In genomic region chr4:73315091-73315490, GRCh38 we compare ENCODE assay signal across 15 cellular contexts. TPM values are rescaled to one million over a fixed set of nuclear protein-coding genes. Genes with fewer than 3 reads are reported as not detected.
DNase-seq lines count a peak whose midpoint lies in the region; ATAC-seq and TF ChIP-seq lines count a peak whose summit lies in the region.
"Had no signal": no experiment of that assay in that cellular context is flagged by ENCODE, and none has a peak within 500 bp of the region (broad histone marks: within the 10 kb centered on the region; RNA-seq: fewer than 3 reads in every experiment).

No MANE protein-coding gene starts in this region.

- no peak for TF ChIP-seq POLR2A in esophagus muscularis mucosa (IDR thresholded peaks at IDR 0.05; ENCODE audit: low read depth)

- H3K4me3 ChIP-seq in choroid plexus epithelial cell (ENCODE audit: low read depth, low read length) = no peak overlapping the region
- H3K4me3 ChIP-seq in esophagus muscularis mucosa = no peak overlapping the region
- H3K4me3 ChIP-seq: hepatocyte, sigmoid colon had no signal

- TF ChIP-seq EP300 in esophagus muscularis mucosa (IDR thresholded peaks at IDR 0.05) = no peak

- no peaks in the 10 kb centered on the region for H3K36me3 ChIP-seq in esophagus muscularis mucosa
- H3K36me3 ChIP-seq: sigmoid colon had no signal

- peaks cover 0 to 7% (median 0%) of the 10 kb centered on the region in 4 donors for H3K9me3 ChIP-seq in esophagus muscularis mucosa
- H3K9me3 ChIP-seq: sigmoid colon had no signal

- DNase-seq in NOMO-1 treated with dmso at 0.1 percent for 144 hours (lab: John Stamatoyannopoulos, UW; ENCODE audit: unreplicated experiment) = peak; percentile 42
- DNase-seq in choroid plexus epithelial cell (ENCODE audit: low read depth) = peak; percentile 23
- no peak for DNase-seq in omental fat pad (ENCODE audit: low spot score)
- no peak for DNase-seq in esophagus muscularis mucosa (ENCODE audit: extremely low spot score)
- DNase-seq in A172 (ENCODE audit: low spot score) = no peak
- DNase-seq in activated CD4-positive, CD25-positive, alpha-beta regulatory T cell treated with anti-CD3 and anti-CD28 coated beads, Interleukin-2, amount 50 U/mL, for 72 hours = no peak
- no peak for DNase-seq in HUDEP-2 (lab: John Stamatoyannopoulos, UW; ENCODE audit: unreplicated experiment in 76 of 76)
- DNase-seq: activated CD4-positive, alpha-beta memory T cell treated with anti-CD3 and anti-CD28 coated beads, Interleukin-2, amount 10 ng/mL, durations not matched to agents 7 days and 5 days; CD8-positive, alpha-beta memory T cell; effector memory CD4-positive, alpha-beta T cell; NCI-H2107; sigmoid colon had no signal

- H3K27ac ChIP-seq in esophagus muscularis mucosa (replicated peaks in 1 of 4) = no peak overlapping the region
- H3K27ac ChIP-seq: hepatocyte, sigmoid colon had no signal

- TF ChIP-seq CTCF in choroid plexus epithelial cell (conservative IDR thresholded peaks at IDR 0.05; ENCODE audit: low read depth, low read length) = no peak
- TF ChIP-seq CTCF in omental fat pad (IDR thresholded peaks at IDR 0.05) = no peak
- TF ChIP-seq CTCF in esophagus muscularis mucosa (IDR thresholded peaks at IDR 0.05) = no peak

- no peaks in the 10 kb centered on the region for H3K27me3 ChIP-seq in esophagus muscularis mucosa
- H3K27me3 ChIP-seq: hepatocyte, sigmoid colon had no signal

- intact Hi-C loops in esophagus muscularis mucosa (cut with DNase I) = loop anchor here (10.0 kb wide), 1 partner anchor 340 kb away; no protein-coding TSS in a partner anchor

- peak; percentile 39 for ATAC-seq in GM18868 (IDR thresholded peaks at IDR 0.05; ENCODE audit: unreplicated experiment)
- peak; percentile 51 for ATAC-seq in omental fat pad (ENCODE audit: low FRiP score)
- ATAC-seq: activated T-helper 17 cell treated with anti-CD3 and anti-CD28 coated beads, Interleukin-2, amount 50 U/mL, for 72 hours had no signal

- no peaks in the 10 kb centered on the region for H3K4me1 ChIP-seq in esophagus muscularis mucosa
- H3K4me1 ChIP-seq: sigmoid colon had no signal

- WGBS in esophagus muscularis mucosa = 75% methylated on average over 2 of the region's 2 CpGs

RNA-seq across cellular contexts. Expression of gene ANKRD17, which starts 56.5 kb away (rescaled TPM):
- total RNA-seq in omental fat pad (10 to 100 TPM; 56.2 to 80.2 (median 60.2) TPM), esophagus muscularis mucosa (10 to 100 TPM; 47.9 to 58.1 (median 54.7) TPM)
- 16.8 and 17.6 TPM in 2 replicates for total RNA-seq in A172 (2014; rRNA removed; shearing (Covaris generic))

Comparison
In these comparisons a context has a peak if more than half of its experiments do, and no peak if none do; other contexts are left out.
1. DNase-seq: peak in NOMO-1 treated with dmso at 0.1 percent for 144 hours (single experiment) and choroid plexus epithelial cell (single experiment); none in omental fat pad (single experiment), esophagus muscularis mucosa (single experiment), A172 (single experiment), activated CD4-positive, CD25-positive, alpha-beta regulatory T cell treated with anti-CD3 and anti-CD28 coated beads, Interleukin-2, amount 50 U/mL, for 72 hours (single experiment) and HUDEP-2 (0 of 76).